29 cellular contexts compared by ENCODE assay signal in the genomic region with DNA sequence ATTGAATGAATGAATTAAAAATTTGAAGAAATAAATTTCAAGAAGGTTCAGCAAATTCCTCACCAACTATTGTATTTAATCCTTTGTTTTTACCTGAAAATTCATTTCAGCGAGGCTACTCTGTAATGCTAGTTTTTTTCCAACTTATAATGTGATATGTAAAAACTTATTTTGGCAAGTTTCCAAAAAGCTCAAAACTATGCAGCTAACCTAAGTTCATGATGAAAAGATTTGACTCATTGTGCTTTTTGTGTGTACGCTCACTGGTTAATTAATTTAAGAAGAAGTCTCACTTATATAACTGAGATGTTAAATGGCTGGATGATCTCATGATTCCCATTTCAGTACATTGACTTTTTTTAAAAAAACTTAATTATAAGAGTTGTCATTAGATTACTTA.
"Had no signal": no experiment of that assay in that cellular context is flagged by ENCODE, and none has a peak within 500 bp of the region (broad histone marks: within the 10 kb centered on the region; RNA-seq: fewer than 3 reads in every experiment).

No MANE protein-coding gene starts in this region.

- H3K36me3 Mint-ChIP-seq: immature natural killer cell had no signal

- ATAC-seq: esophagus mucosa; gastrocnemius medialis; heart left ventricle; left cardiac atrium; mucosa of descending colon; natural killer cell treated with Interleukin-12 subunit alpha and Interleukin-12 subunit beta and Interleukin-15 and Interleukin-18, amount 100 ng/mL, for 72 hours; right lobe of liver; stimulated activated naive CD8-positive, alpha-beta T cell treated with anti-CD3 and anti-CD28 coated beads, Interleukin-15, amount 100 ng/mL, for 72 hours had no signal

- H3K9me3 Mint-ChIP-seq: immature natural killer cell, neural crest cell had no signal

- H3K27me3 Mint-ChIP-seq: naive B cell; stimulated activated naive CD8-positive, alpha-beta T cell treated with anti-CD3 and anti-CD28 coated beads, Interleukin-15, amount 100 ng/mL, for 72 hours had no signal

- H3K27ac Mint-ChIP-seq: immature natural killer cell; mesothelial cell of epicardium; naive B cell; natural killer cell treated with Interleukin-12 subunit alpha and Interleukin-12 subunit beta and Interleukin-15 and Interleukin-18, amount 100 ng/mL, for 72 hours; stimulated activated naive CD8-positive, alpha-beta T cell treated with anti-CD3 and anti-CD28 coated beads, Interleukin-15, amount 100 ng/mL, for 72 hours had no signal

- H3K4me1 Mint-ChIP-seq: immature natural killer cell, neural crest cell had no signal

- H3K4me3 ChIP-seq: dorsolateral prefrontal cortex, gastrocnemius medialis, heart left ventricle, left lung, mucosa of descending colon, pancreas, right lobe of liver, suprapubic skin, transverse colon, uterus had no signal

- H3K4me3 Mint-ChIP-seq: immature natural killer cell; mesothelial cell of epicardium; naive B cell; natural killer cell treated with Interleukin-12 subunit alpha and Interleukin-12 subunit beta and Interleukin-15 and Interleukin-18, amount 100 ng/mL, for 72 hours; neural crest cell; stimulated activated naive CD8-positive, alpha-beta T cell treated with anti-CD3 and anti-CD28 coated beads, Interleukin-15, amount 100 ng/mL, for 72 hours had no signal

- DNase-seq: cortex of kidney; dorsolateral prefrontal cortex; effector CD4-positive, alpha-beta T cell; gastrocnemius medialis; heart left ventricle; hippocampal formation; immature natural killer cell; kidney; left cardiac atrium; left lung; mesenchymal stem cell; mucosa of descending colon; naive B cell; pancreas; retina; right lobe of liver; small intestine; stimulated activated CD4-positive, alpha-beta T cell treated with anti-CD3 and anti-CD28 coated beads, Interleukin-15, amount 100 ng/mL, for 24 hours; stimulated activated CD4-positive, alpha-beta T cell treated with anti-CD3 and anti-CD28 coated beads, Interleukin-2, amount 100 ng/mL, for 48 hours; stimulated activated naive CD4-positive, alpha-beta T cell; stimulated activated naive CD8-positive, alpha-beta T cell treated with anti-CD3 and anti-CD28 coated beads, Interleukin-15, amount 100 ng/mL, for 72 hours; transverse colon; upper lobe of right lung; uterus had no signal
